ENCODE assay signal across 8 cellular contexts in genomic region chr1:53485478-53486394, GRCh38. TPM values are rescaled to one million over a fixed set of nuclear protein-coding genes. Genes with fewer than 3 reads are reported as not detected.
A peak's percentile ranks its signal among the peaks of the same experiment; 100 is the strongest.
DNase-seq lines count a peak whose midpoint lies in the region; ATAC-seq, FAIRE-seq and TF ChIP-seq lines count a peak whose summit lies in the region.

No MANE protein-coding gene starts in this region.

- ATAC-seq in pancreas (peak; percentile 80 to 95 (median 92)), GM21825 (IDR thresholded peaks at IDR 0.05; ENCODE audit: unreplicated experiment) (no peak)

- WGBS in pancreas, 2 donors = 16 to 21% methylated on average over 27 of the region's 27 CpGs
- 7 to 28% methylated on average over 2 to 27 of the region's 27 CpGs for WGBS in transverse colon (ENCODE audit: low coverage in 1 of 2), 2 donors

- peaks cover 0 to 5% (median 0%) of the 10 kb centered on the region in 4 donors for H3K27me3 ChIP-seq in pancreas
- peaks cover 52% of the 10 kb centered on the region for H3K27me3 ChIP-seq in transverse colon

- H3K27ac ChIP-seq in pancreas = no peak overlapping the region
- H3K27ac ChIP-seq in transverse colon = no peak overlapping the region

- TF ChIP-seq CTCF in foreskin fibroblast (IDR thresholded peaks at IDR 0.05; ENCODE audit: low read depth, low read length) (peak; percentile 87), pancreas (IDR thresholded peaks at IDR 0.05) (peak; percentile 62 to 82 (median 78)), transverse colon (IDR thresholded peaks at IDR 0.05) (peak; percentile 73 to 81 (median 79))

- peak; percentile 61 for DNase-seq in DMS153 treated with DMSO at 0.1 percent for 48 hours (lab: John Stamatoyannopoulos, UW; ENCODE audit: unreplicated experiment)
- DNase-seq in LoVo (ENCODE audit: low spot score) = peak; percentile 61
- DNase-seq in RPMI7951 (ENCODE audit: low read depth) = peak; percentile 73
- peak; percentile 23 for DNase-seq in activated T-helper 9 cell treated with anti-CD3 and anti-CD28 coated beads, Interleukin-2, amount 50 U/mL, for 16 hours (ENCODE audit: low read depth)
- peak; percentile 66 to 93 for DNase-seq in foreskin fibroblast
- peak in 5 of 6 donors; percentile 43 to 91 (median 73) for DNase-seq in pancreas
- DNase-seq in transverse colon = peak; percentile 72

- FAIRE-seq in pancreas (lab: Jason Lieb, UNC) = no peak

- intact Hi-C loops in pancreas (cut with DNase I) = loop anchor here in 2 of 3 donors (5.0 to 10.0 kb wide), 3 partner anchors 199 to 269 kb away; no protein-coding TSS in a partner anchor
- intact Hi-C loops in transverse colon (cut with DNase I; ENCODE audit: low total_unique reads) = loop anchor here (5.0 kb wide), 1 partner anchor 107 kb away; no protein-coding TSS in a partner anchor

- TF ChIP-seq EP300 in transverse colon (IDR thresholded peaks at IDR 0.05; ENCODE audit: low read depth) = no peak

- in situ Hi-C loops in transverse colon (cut with MboI; ENCODE audit: low pct_ligation_motif_present in 1 of 4, low pct_unique_long_range_greater_than_20kb in 1 of 4, low sequenced_read_pairs in 3 of 4) = loop anchor here (5.0 to 25.0 kb wide), 4 partner anchors 199 to 277 kb away; no protein-coding TSS in a partner anchor

- H3K9me3 ChIP-seq in pancreas (no peaks in the 10 kb centered on the region), transverse colon (no peaks in the 10 kb centered on the region)

- H3K36me3 ChIP-seq in pancreas = no peaks in the 10 kb centered on the region
- no peaks in the 10 kb centered on the region for H3K36me3 ChIP-seq in transverse colon

- no peak overlapping the region for H3K4me3 ChIP-seq in foreskin fibroblast (ENCODE audit: low read depth in 1 of 2, low read length in 2 of 2)
- no peak overlapping the region for H3K4me3 ChIP-seq in pancreas
- H3K4me3 ChIP-seq in transverse colon = no peak overlapping the region

- no peak for TF ChIP-seq POLR2A in transverse colon (IDR thresholded peaks at IDR 0.05)

- no peaks in the 10 kb centered on the region for H3K4me1 ChIP-seq in pancreas
- H3K4me1 ChIP-seq in transverse colon = no peaks in the 10 kb centered on the region

RNA-seq across cellular contexts. Expression of gene DMRTB1, which starts 26.5 kb away (rescaled TPM):
- not detected in 2 replicates for total RNA-seq in RPMI7951 (2014; rRNA removed; shearing (Covaris generic))
- total RNA-seq in pancreas (not detected), transverse colon (not detected)
- not detected for polyA plus RNA-seq in pancreas

Comparison
In these comparisons a context has a peak if more than half of its experiments do, and no peak if none do; other contexts are left out.
1. DNase-seq: peak in every context shown above with its lines; median percentile 80 in foreskin fibroblast; 73 in RPMI7951; 73 in pancreas; 72 in transverse colon; 61 in DMS153 treated with DMSO at 0.1 percent for 48 hours; 61 in LoVo; 23 in activated T-helper 9 cell treated with anti-CD3 and anti-CD28 coated beads, Interleukin-2, amount 50 U/mL, for 16 hours.